ENCODE assay signal across 8 cellular contexts in genomic region chr9:121269030-121269887, GRCh38. TPM values are rescaled to one million over a fixed set of nuclear protein-coding genes. Genes with fewer than 3 reads are reported as not detected.
DNase-seq lines count a peak whose midpoint lies in the region; ATAC-seq and TF ChIP-seq lines count a peak whose summit lies in the region.

No MANE protein-coding gene starts in this region.

- peaks cover 29% of the 10 kb centered on the region for H3K36me3 Mint-ChIP-seq in Calu3 (ENCODE audit: insufficient read depth, unreplicated experiment)
- peaks cover 3% of the 10 kb centered on the region for H3K36me3 Mint-ChIP-seq in IgD-negative memory B cell
- peaks cover 4% of the 10 kb centered on the region for H3K36me3 Mint-ChIP-seq in memory B cell

- CTCF ChIA-PET in Calu3 (lab: Charles Lee) = interaction anchor here (0.6 to 3.6 kb wide), 4 partner anchors 9 to 108 kb away, joined by 3 to 13 read pairs (median 6); no protein-coding TSS in a partner anchor

- H3K27me3 Mint-ChIP-seq in Calu3 (ENCODE audit: unreplicated experiment) = no peaks in the 10 kb centered on the region
- no peaks in the 10 kb centered on the region for H3K27me3 Mint-ChIP-seq in IgD-negative memory B cell
- H3K27me3 Mint-ChIP-seq in memory B cell = no peaks in the 10 kb centered on the region

- peak overlapping the region; percentile 61 for H3K27ac Mint-ChIP-seq in Calu3 (ENCODE audit: unreplicated experiment)
- peak overlapping the region in 2 of 3 donors; percentile 29 to 74 for H3K27ac Mint-ChIP-seq in IgD-negative memory B cell
- H3K27ac Mint-ChIP-seq in memory B cell = no peak overlapping the region

- H3K4me1 ChIP-seq in upper lobe of right lung = peaks cover 28% of the 10 kb centered on the region

- peak overlapping the region; percentile 62 for H3K4me3 ChIP-seq in upper lobe of right lung

- intact Hi-C loops in Calu3 (cut with micrococcal nuclease; ENCODE audit: unreplicated experiment) = no loop called here
- intact Hi-C loops in upper lobe of right lung (cut with DNase I) = no loop called here

- peak overlapping the region; percentile 81 for H3K4me3 Mint-ChIP-seq in Calu3 (ENCODE audit: low read depth, unreplicated experiment)
- peak overlapping the region; percentile 85 to 94 (median 90) for H3K4me3 Mint-ChIP-seq in IgD-negative memory B cell
- peak overlapping the region; percentile 82 for H3K4me3 Mint-ChIP-seq in memory B cell

- no peaks in the 10 kb centered on the region for H3K27me3 ChIP-seq in upper lobe of right lung

- BruUV-seq in Calu3 (replicated peaks; lab: Mats Ljungman, UMichigan) = no TSS peak

- H3K9me3 Mint-ChIP-seq in Calu3 (ENCODE audit: low read depth, unreplicated experiment) (no peaks in the 10 kb centered on the region), IgD-negative memory B cell (no peaks in the 10 kb centered on the region), memory B cell (no peaks in the 10 kb centered on the region)

- no peaks in the 10 kb centered on the region for H3K36me3 ChIP-seq in upper lobe of right lung

- ATAC-seq in memory B cell (ENCODE audit: low read depth) (no peak), upper lobe of right lung (peak; percentile 52), HG02610 (IDR thresholded peaks at IDR 0.05; ENCODE audit: unreplicated experiment) (no peak), GM18861 (IDR thresholded peaks at IDR 0.05; ENCODE audit: unreplicated experiment) (no peak)
- ATAC-seq in activated CD4-positive, CD25-positive, alpha-beta regulatory T cell treated with anti-CD3 and anti-CD28 coated beads, Interleukin-2, amount 50 U/mL, for 24 hours = no peak

- H3K4me1 Mint-ChIP-seq in Calu3 (ENCODE audit: low read depth, unreplicated experiment) (peaks cover 16% of the 10 kb centered on the region), IgD-negative memory B cell (peaks cover 15 to 32% (median 18%) of the 10 kb centered on the region in 3 donors), memory B cell (peaks cover 27% of the 10 kb centered on the region)

- H3K27ac ChIP-seq in cingulate gyrus (ENCODE audit: low read depth, low read length) (peak overlapping the region; percentile 95), upper lobe of right lung (peak overlapping the region; percentile 70)

- DNase-seq in Calu3 (peak; percentile 30), memory B cell (ENCODE audit: low spot score in 2 of 2) (no peak), upper lobe of right lung (no peak)

- TF ChIP-seq CTCF in Calu3 (IDR thresholded peaks at IDR 0.05; ENCODE audit: unreplicated experiment) (no peak), upper lobe of right lung (IDR thresholded peaks at IDR 0.05) (no peak)

- no peaks in the 10 kb centered on the region for H3K9me3 ChIP-seq in upper lobe of right lung

RNA-seq across cellular contexts. Expression of gene GSN, which starts 1.3 kb away (rescaled TPM):
- 68.3 and 71.6 TPM in 2 replicates for total RNA-seq in Calu3 (2022)
- polyA plus RNA-seq in IgD-negative memory B cell = 69.4 TPM
- 464 TPM for total RNA-seq in upper lobe of right lung
